34 cellular contexts compared by ENCODE assay signal in the genomic region with DNA sequence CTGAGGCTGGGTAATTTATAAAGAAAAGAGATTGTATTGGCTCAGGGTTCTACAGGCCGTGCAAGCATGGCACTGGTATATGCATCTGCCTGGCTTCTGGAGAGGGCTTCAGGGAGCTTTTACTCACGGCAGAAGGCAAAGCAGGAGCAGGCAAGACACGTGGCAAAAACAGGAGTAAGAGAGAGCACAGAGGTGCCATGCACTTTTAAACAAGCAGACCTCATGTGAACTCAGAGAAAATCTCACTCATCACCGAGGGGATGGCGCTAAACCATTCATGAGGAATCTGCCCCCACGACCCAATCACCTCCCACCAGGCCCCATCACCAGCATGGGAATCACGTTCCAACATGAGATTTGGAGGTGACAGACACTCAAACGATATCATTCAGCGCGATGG.
"Had no signal": no experiment of that assay in that cellular context is flagged by ENCODE, and none has a peak within 500 bp of the region (broad histone marks: within the 10 kb centered on the region; RNA-seq: fewer than 3 reads in every experiment).

No MANE protein-coding gene starts in this region.

- H3K27ac ChIP-seq: KMS-11 had no signal

- H3K4me2 ChIP-seq: KMS-11 had no signal

- H3K9ac ChIP-seq: KMS-11 had no signal

- H3K4me3 ChIP-seq: MG63 had no signal

- H3K36me3 ChIP-seq: MG63 had no signal

- H3K27me3 ChIP-seq: MG63 had no signal

- DNase-seq: Karpas-422, Kasumi-1, KG1, MG63, MM.1S, MV-4-11, NCI-H1048, NCI-H1092, NCI-H1092 treated with DMSO at 0.1 percent for 48 hours, NCI-H1105, NCI-H1105 treated with DMSO at 0.1 percent for 48 hours, NCI-H1417, NCI-H1417 treated with DMSO at 0.1 percent for 48 hours, NCI-H1436, NCI-H1436 treated with DMSO at 0.1 percent for 48 hours, NCI-H146, NCI-H1694, NCI-H1694 treated with DMSO at 0.1 percent for 48 hours, NCI-H187, NCI-H187 treated with DMSO at 0.1 percent for 48 hours, NCI-H1930, NCI-H2029, NCI-H2029 treated with DMSO at 0.1 percent for 48 hours, NCI-H2081, NCI-H2081 treated with DMSO at 0.1 percent for 48 hours, NCI-H2107, NCI-H2171, NCI-H2171 treated with DMSO at 0.1 percent for 48 hours, NCI-H2227 treated with DMSO at 0.1 percent for 48 hours, NCI-H226, NCI-H345, NCI-H446, NCI-H446 treated with DMSO at 0.1 percent for 48 hours had no signal

- H3K9me3 ChIP-seq: MG63 had no signal
